In genomic region chr1:155002479-155003226, GRCh38 we compare ENCODE assay signal across 8 cellular contexts. TPM values are rescaled to one million over a fixed set of nuclear protein-coding genes. Genes with fewer than 3 reads are reported as not detected.
DNase-seq lines count a peak whose midpoint lies in the region; ATAC-seq and TF ChIP-seq lines count a peak whose summit lies in the region.

Gene ZBTB7B (plus strand): TSS chr1:155002802. CDS start chr1:155014661, 11,859 bp downstream.

- H3K9me3 Mint-ChIP-seq in chondrocyte (ENCODE audit: low read depth): no peaks in the 10 kb centered on the region

- H3K4me1 Mint-ChIP-seq in chondrocyte (ENCODE audit: low read depth): peaks cover 38% of the 10 kb centered on the region

- peak within 1 kb of the TSS; percentile 92 for H3K4me3 Mint-ChIP-seq in chondrocyte (ENCODE audit: unreplicated experiment)

- H2AFZ ChIP-seq in OCI-LY3 (ENCODE audit: low read depth, low read length): no peak within 1 kb of the TSS

- 0 to 2% (median 0%) methylated on average over 13 to 33 of the region's 34 CpGs for WGBS in stomach, 5 donors

- peaks cover 50% of the 10 kb centered on the region for H3K79me2 ChIP-seq in OCI-LY3 (ENCODE audit: low read length)

- POLR2A ChIA-PET in AG04449 (lab: Yijun Ruan, JAX): interaction anchor here (0.6 to 1.9 kb wide), 5 partner anchors 9 to 246 kb away, joined by 3 to 8 read pairs (median 4); partner anchors contain the start of genes LENEP and SHC1

- DNase-seq in AG04449 (ENCODE audit: low read depth, low spot score) (no peak), chondrocyte (ENCODE audit: low spot score) (peak; percentile 75), left kidney (ENCODE audit: low read depth, low spot score) (peak; percentile 49), stomach (peak; percentile 62), SHP77 treated with DMSO at 0.1 percent for 48 hours (lab: John Stamatoyannopoulos, UW) (no peak)

- peak within 1 kb of the TSS; percentile 97 for H3K4me2 ChIP-seq in OCI-LY3 (ENCODE audit: low read length)

- peaks cover 9% of the 10 kb centered on the region for H4K20me1 ChIP-seq in OCI-LY3 (ENCODE audit: insufficient read depth, low read length)

- no peak for TF ChIP-seq CTCF in AG04449 (IDR thresholded peaks at IDR 0.05; ENCODE audit: insufficient read depth, low read length, missing control alignments)
- TF ChIP-seq CTCF in OCI-LY3 (IDR thresholded peaks at IDR 0.05; ENCODE audit: low read depth, low read length): no peak
- TF ChIP-seq CTCF in chondrocyte (IDR thresholded peaks at IDR 0.05): peak; percentile 14
- TF ChIP-seq CTCF in stomach (IDR thresholded peaks at IDR 0.05): peak in 1 of 7 experiments; percentile 6

- no peak for TF ChIP-seq POLR2A in stomach (IDR thresholded peaks at IDR 0.05)

- H3K27me3 Mint-ChIP-seq in chondrocyte (ENCODE audit: low read depth): no peaks in the 10 kb centered on the region

- H3K27me3 ChIP-seq in OCI-LY3 (ENCODE audit: low read depth, low read length): no peaks in the 10 kb centered on the region
- H3K27me3 ChIP-seq in stomach: no peaks in the 10 kb centered on the region

- TF ChIP-seq EP300 in stomach (IDR thresholded peaks at IDR 0.05): no peak

- intact Hi-C loops in stomach (cut with DNase I; ENCODE audit: low total_unique reads): no loop called here

- peak within 1 kb of the TSS; percentile 95 for H3K27ac ChIP-seq in OCI-LY3 (ENCODE audit: low read length)
- H3K27ac ChIP-seq in stomach: peak within 1 kb of the TSS; percentile 98 to 100 (median 99)

- peak within 1 kb of the TSS; percentile 97 for H3K27ac Mint-ChIP-seq in chondrocyte (ENCODE audit: unreplicated experiment)

- CTCF ChIA-PET in AG04449 (lab: Yijun Ruan, JAX): interaction anchor here (0.6 to 17.2 kb wide), 6 partner anchors 16 to 82 kb away, joined by 3 to 244 read pairs (median 4); partner anchors contain the start of gene PYGO2

- H3K4me3 ChIP-seq in AG04449 (ENCODE audit: low read depth, low read length): peak within 1 kb of the TSS; percentile 93
- peak within 1 kb of the TSS; percentile 93 for H3K4me3 ChIP-seq in OCI-LY3 (ENCODE audit: low read length)
- H3K4me3 ChIP-seq in stomach: peak within 1 kb of the TSS; percentile 78 to 90 (median 85)

- peaks cover 7% of the 10 kb centered on the region for H3K36me3 ChIP-seq in OCI-LY3 (replicated peaks; ENCODE audit: low read depth, low read length)
- no peaks in the 10 kb centered on the region for H3K36me3 ChIP-seq in stomach

- no peaks in the 10 kb centered on the region for H3K9me3 ChIP-seq in OCI-LY3 (ENCODE audit: insufficient read depth, low read length)
- H3K9me3 ChIP-seq in stomach: no peaks in the 10 kb centered on the region

- no peaks in the 10 kb centered on the region for H3K36me3 Mint-ChIP-seq in chondrocyte (ENCODE audit: low read depth)

- peak within 1 kb of the TSS; percentile 96 for H3K9ac ChIP-seq in OCI-LY3 (ENCODE audit: low read length)

- peaks cover 51% of the 10 kb centered on the region for H3K4me1 ChIP-seq in OCI-LY3 (ENCODE audit: low read length)
- H3K4me1 ChIP-seq in stomach: peaks cover 55 to 67% (median 61%) of the 10 kb centered on the region in 4 donors

- ATAC-seq in GM18907 (IDR thresholded peaks at IDR 0.05; ENCODE audit: unreplicated experiment) (peak; percentile 0), HG02610 (IDR thresholded peaks at IDR 0.05; ENCODE audit: unreplicated experiment) (no peak)

RNA-seq across cellular contexts. Expression of gene ZBTB7B, which starts in this region (rescaled TPM):
- 34.8 to 42.9 TPM (median 41.1 TPM) in 3 replicates for total RNA-seq in chondrocyte
- 100 to 1,000 TPM in 1 of 5 donors, 10 to 100 TPM in 4; 32.3 to 134 (median 53.9) TPM for total RNA-seq in stomach
- 10 to 100 TPM; 29.6 to 39.5 (median 35.6) TPM for polyA plus RNA-seq in stomach

Comparison
In these comparisons a context has a peak if more than half of its experiments do, and no peak if none do; other contexts are left out.
1. DNase-seq: peak in chondrocyte (single experiment), left kidney (single experiment) and stomach (single experiment); none in AG04449 (single experiment) and SHP77 treated with DMSO at 0.1 percent for 48 hours (single experiment).
2. Peak in every context shown above with its lines, with median percentiles within 50 percentile points of each other: H3K4me3 ChIP-seq.